Comparison of ENCODE assay signal across 2 cellular contexts in the genomic region with DNA sequence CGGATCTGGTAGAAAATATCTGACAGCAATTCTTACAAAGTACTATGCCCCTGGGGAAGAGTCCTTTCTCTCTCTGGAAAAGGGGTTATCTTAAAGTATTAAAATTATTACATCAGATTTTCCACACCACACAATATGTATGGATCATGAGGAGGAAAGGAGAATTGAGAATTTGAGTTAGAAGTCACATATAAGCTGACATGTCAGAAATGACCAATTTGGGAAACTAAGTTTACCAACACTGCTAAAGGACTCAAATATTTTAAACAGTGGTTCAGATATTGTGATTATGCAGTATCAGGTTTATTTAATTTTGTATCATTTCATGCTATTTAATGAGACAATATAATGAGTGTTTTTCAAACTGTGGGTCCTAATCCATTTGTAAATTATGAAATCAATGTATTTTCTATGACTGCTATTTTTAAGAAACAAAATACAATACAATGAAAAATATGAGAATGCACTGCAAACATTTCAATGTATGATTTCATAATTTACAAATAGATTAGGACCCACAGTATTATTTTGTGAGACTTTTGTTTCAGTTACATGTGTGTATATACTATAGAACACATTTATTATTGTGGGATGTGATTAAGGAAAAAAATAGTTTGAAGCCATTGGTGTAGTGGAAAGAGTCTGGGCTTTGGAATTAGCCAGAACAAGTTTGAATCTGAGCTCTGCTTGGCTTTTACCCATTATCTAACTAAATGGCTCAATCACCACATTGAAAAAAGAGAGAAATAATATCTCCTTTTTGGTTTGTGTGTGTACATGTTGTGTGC.
TF ChIP-seq lines count a peak whose summit lies in the region.

No MANE protein-coding gene starts in this region.

TF ChIP-seq in A549, 52 proteins besides CTCF, POLR2A, EP300 and RAD21:
- TF ChIP-seq RNF2 (IDR thresholded peaks at IDR 0.05; ENCODE audit: borderline replicate concordance, low read depth), result peak; percentile 79; the same call in 1 of the 2 replicates
- TF ChIP-seq NFE2L2 (conservative IDR thresholded peaks at IDR 0.05; ENCODE audit: low read length), result no peak
- no peak for TF ChIP-seq CEBPB (IDR thresholded peaks at IDR 0.05)
- peak; percentile 60; the same call in 1 of the 2 replicates for TF ChIP-seq CBX8 (IDR thresholded peaks at IDR 0.05)
- TF ChIP-seq MAFK (IDR thresholded peaks at IDR 0.05; ENCODE audit: partially characterized antibody), result peak; percentile 23
TF ChIP-seq in A549: peak in this region for 3.

TF ChIP-seq in H1, 55 proteins besides CTCF, POLR2A, EP300 and RAD21:
- TF ChIP-seq ASH2L (IDR thresholded peaks at IDR 0.05; ENCODE audit: low read length) (no peak), RNF2 (IDR thresholded peaks at IDR 0.05; ENCODE audit: borderline replicate concordance, low read depth, low read length, missing control alignments, poor library complexity, severe bottlenecking) (no peak), CBX8 (IDR thresholded peaks at IDR 0.05; ENCODE audit: borderline replicate concordance, low read depth, low read length) (0 out of 2 replicates have a peak, but pooled peaks have one; percentile 43)
